In the genomic region with DNA sequence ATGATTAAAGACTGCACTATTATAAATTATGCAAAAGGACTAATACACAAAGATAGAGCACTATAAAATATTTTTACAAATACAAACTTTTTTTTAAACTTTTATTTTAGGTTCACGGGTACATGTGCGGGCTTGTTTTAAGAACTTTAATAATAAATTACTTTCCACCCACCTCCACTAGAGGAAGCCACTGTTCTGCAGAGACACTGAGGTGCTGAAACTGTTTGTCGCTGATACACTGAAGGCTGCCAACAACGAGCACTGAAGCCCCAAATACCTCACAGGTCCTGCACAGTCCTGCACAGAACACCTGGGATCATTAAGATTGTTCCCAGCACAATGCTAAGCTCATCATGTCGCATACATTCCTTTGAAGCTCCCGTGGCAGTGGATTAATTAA, we compare ENCODE assay signal across 1 cellular context.
TF ChIP-seq lines count a peak whose summit lies in the region.

No MANE protein-coding gene starts in this region.

TF ChIP-seq in SK-N-SH treated with all-trans-retinoic acid at 6 μM for 48 hours, 23 proteins besides CTCF, POLR2A, EP300 and RAD21:
- TF ChIP-seq ZNF70 (CRISPR knock-in tag; IDR thresholded peaks at IDR 0.05): no peak
- no peak for TF ChIP-seq ARNTL (CRISPR knock-in tag; IDR thresholded peaks at IDR 0.05; ENCODE audit: borderline replicate concordance, low read depth)
